In the genomic region with DNA sequence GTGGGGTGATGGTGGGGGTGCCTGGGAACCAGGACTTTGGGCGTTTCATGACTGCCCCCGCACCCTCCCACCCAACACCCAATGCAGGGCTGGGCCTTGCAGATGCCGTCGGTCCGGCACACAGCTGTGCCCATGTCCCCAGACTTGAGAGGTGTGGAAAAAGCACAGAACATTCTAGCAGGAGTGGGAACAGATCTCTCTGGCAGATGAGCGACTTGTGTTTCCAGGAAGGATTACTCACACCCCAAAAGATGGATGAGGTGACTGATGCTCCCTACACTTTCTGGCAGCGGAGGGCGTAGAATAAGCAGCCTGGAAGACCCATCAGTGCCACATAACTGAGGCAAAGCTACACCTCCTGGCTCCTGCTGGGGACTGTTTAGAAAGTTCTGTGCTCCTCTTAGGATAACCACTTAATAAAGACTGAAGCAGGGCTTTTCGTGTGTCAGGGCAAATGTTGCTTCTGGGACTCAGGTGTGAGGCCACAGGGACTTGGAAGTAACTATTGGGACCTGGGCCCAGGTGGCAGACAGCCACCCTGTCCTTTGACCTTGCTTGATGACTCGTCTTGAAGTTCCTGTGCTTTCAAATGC, we compare ENCODE assay signal across 25 cellular contexts. TPM values are rescaled to one million over a fixed set of nuclear protein-coding genes. Genes with fewer than 3 reads are reported as not detected.
DNase-seq lines count a peak whose midpoint lies in the region; ATAC-seq and TF ChIP-seq lines count a peak whose summit lies in the region.
"Had no signal": no experiment of that assay in that cellular context is flagged by ENCODE, and none has a peak within 500 bp of the region (broad histone marks: within the 10 kb centered on the region; RNA-seq: fewer than 3 reads in every experiment).

No MANE protein-coding gene starts in this region.

- H3K9me3 ChIP-seq in gastroesophageal sphincter = no peaks in the 10 kb centered on the region
- no peaks in the 10 kb centered on the region for H3K9me3 ChIP-seq in stomach
- no peaks in the 10 kb centered on the region for H3K9me3 ChIP-seq in right lobe of liver
- H3K9me3 ChIP-seq: mucosa of descending colon, psoas muscle had no signal

- 0 to 28% methylated on average over 1 to 3 of the region's 10 CpGs for WGBS in gastroesophageal sphincter (ENCODE audit: low coverage in 1 of 2), 2 donors
- 59 to 73% (median 70%) methylated on average over 6 to 10 of the region's 10 CpGs for WGBS in stomach, 5 donors
- 79% methylated on average over 5 of the region's 10 CpGs for WGBS in right lobe of liver (ENCODE audit: insufficient coverage, low coverage, low lambda C conversion rate, missing lambda C conversion rate)

- H3K4me1 ChIP-seq in gastroesophageal sphincter (peaks cover 0 to 83% (median 30%) of the 10 kb centered on the region in 3 donors), stomach (peaks cover 0 to 39% (median 12%) of the 10 kb centered on the region in 4 donors), right lobe of liver (no peaks in the 10 kb centered on the region)
- H3K4me1 ChIP-seq: psoas muscle had no signal

- H3K4me3 ChIP-seq in AG10803 (ENCODE audit: low read length) = no peak overlapping the region
- H3K4me3 ChIP-seq in gastroesophageal sphincter = no peak overlapping the region
- H3K4me3 ChIP-seq in stomach = no peak overlapping the region
- H3K4me3 ChIP-seq in right lobe of liver = no peak overlapping the region
- H3K4me3 ChIP-seq: cardiac muscle cell, hepatocyte, mucosa of descending colon, psoas muscle, smooth muscle cell had no signal

- intact Hi-C loops in stomach (cut with DNase I; ENCODE audit: low total_unique reads) = no loop called here
- intact Hi-C loops in right lobe of liver (cut with DNase I) = no loop called here

- H3K27ac ChIP-seq in gastroesophageal sphincter = peak overlapping the region; percentile 51 to 90 (median 87)
- peak overlapping the region in 4 of 5 donors; percentile 64 to 84 (median 74) for H3K27ac ChIP-seq in stomach
- H3K27ac ChIP-seq in right lobe of liver = no peak overlapping the region
- H3K27ac ChIP-seq: cardiac muscle cell, hepatocyte, KMS-11, psoas muscle had no signal

- H3K36me3 ChIP-seq in gastroesophageal sphincter (peaks cover 0 to 16% of the 10 kb centered on the region in 2 donors), stomach (peaks cover 0 to 15% (median 0%) of the 10 kb centered on the region in 4 donors), right lobe of liver (no peaks in the 10 kb centered on the region)
- H3K36me3 ChIP-seq: cardiac muscle cell had no signal

- DNase-seq in AG10803 (ENCODE audit: low read depth) = peak; percentile 57
- peak; percentile 40 for DNase-seq in amniotic epithelial cell (ENCODE audit: low read depth)
- DNase-seq in stomach = no peak
- no peak for DNase-seq in DMS153 (lab: John Stamatoyannopoulos, UW)
- DNase-seq in right lobe of liver = no peak
- DNase-seq in activated naive CD4-positive, alpha-beta T cell (lab: John Stamatoyannopoulos, UW) = no peak
- no peak for DNase-seq in amygdala (lab: John Stamatoyannopoulos, UW)
- DNase-seq: ACHN; activated CD4-positive, alpha-beta T cell treated with anti-CD3 and anti-CD28 coated beads, Interleukin-2, amount 50 U/mL, for 48 hours; activated effector memory CD4-positive, alpha-beta T cell treated with Interleukin-2 at 50 U/mL for 16 hours; CD4-positive, CD25-positive, alpha-beta regulatory T cell; cortex of kidney; mucosa of descending colon; NCI-H1694; NCI-H526 treated with DMSO at 0.1 percent for 48 hours; RPMI8226; stimulated activated CD4-positive, alpha-beta T cell treated with anti-CD3 and anti-CD28 coated beads, Interleukin-4, amount 100 ng/mL, for 1 hour; stimulated activated naive CD4-positive, alpha-beta T cell treated with Interleukin-2 at 50 U/mL for 16 hours had no signal

- TF ChIP-seq CTCF in AG10803 (conservative IDR thresholded peaks at IDR 0.05; ENCODE audit: low read length) = 0 out of 2 replicates have a peak, but pooled peaks have one; percentile 5
- TF ChIP-seq CTCF in gastroesophageal sphincter (IDR thresholded peaks at IDR 0.05) = no peak
- no peak for TF ChIP-seq CTCF in stomach (IDR thresholded peaks at IDR 0.05)
- no peak for TF ChIP-seq CTCF in right lobe of liver (IDR thresholded peaks at IDR 0.05)

- ATAC-seq in gastroesophageal sphincter = peak; percentile 90
- no peak for ATAC-seq in right lobe of liver
- ATAC-seq: mucosa of descending colon, WTC11 had no signal

- TF ChIP-seq EP300 in gastroesophageal sphincter (IDR thresholded peaks at IDR 0.05) (peak; percentile 63), stomach (IDR thresholded peaks at IDR 0.05) (peak; percentile 90)

- no peaks in the 10 kb centered on the region for H3K27me3 ChIP-seq in gastroesophageal sphincter
- no peaks in the 10 kb centered on the region for H3K27me3 ChIP-seq in stomach
- H3K27me3 ChIP-seq in right lobe of liver = no peaks in the 10 kb centered on the region
- H3K27me3 ChIP-seq: cardiac muscle cell, hepatocyte had no signal

- TF ChIP-seq POLR2A in gastroesophageal sphincter (IDR thresholded peaks at IDR 0.05) = no peak
- TF ChIP-seq POLR2A in stomach (IDR thresholded peaks at IDR 0.05) = no peak
- TF ChIP-seq POLR2A in right lobe of liver (IDR thresholded peaks at IDR 0.05) = no peak

RNA-seq across cellular contexts. Expression of a gene that starts 24.2 kb away (rescaled TPM):
- total RNA-seq in gastroesophageal sphincter (100 to 1,000 TPM; 241 to 597 (median 382) TPM), stomach (100 to 1,000 TPM in 4 of 5 donors, 10 to 100 TPM in 1; 38.8 to 416 (median 210) TPM), right lobe of liver (1 to 10 TPM; 1.6 to 6.6 (median 3.4) TPM)
- 10 to 100 TPM; 43.4 to 97.3 (median 95.6) TPM for polyA plus RNA-seq in stomach
- polyA plus RNA-seq: CD4-positive, CD25-positive, alpha-beta regulatory T cell had no signal

Comparison
In these comparisons a context has a peak if more than half of its experiments do, and no peak if none do; other contexts are left out.
1. DNase-seq: peak in AG10803 (single experiment) and amniotic epithelial cell (single experiment); none in stomach (single experiment), DMS153 (single experiment), right lobe of liver (0 of 3), activated naive CD4-positive, alpha-beta T cell (0 of 4) and amygdala (0 of 56).
2. H3K27ac ChIP-seq: peak in gastroesophageal sphincter (4 of 4) and stomach (4 of 5); none in right lobe of liver (0 of 3).
3. RNA of a gene that starts 24.2 kb away (total RNA-seq): 241 to 597 TPM in gastroesophageal sphincter and 38.8 to 416 TPM in stomach; 1.6 to 6.6 TPM in right lobe of liver; every median in the first group is over 4 times any median in the second.